Comparison of ENCODE assay signal across 1 cellular context in genomic region chr1:8144318-8144717, GRCh38.
TF ChIP-seq lines count a peak whose summit lies in the region.

No MANE protein-coding gene starts in this region.

TF ChIP-seq in IMR-90, 13 proteins besides CTCF, POLR2A, EP300 and RAD21:
- TF ChIP-seq MXI1 (IDR thresholded peaks at IDR 0.05; ENCODE audit: borderline replicate concordance, low read depth, low read length) (no peak), FOS (IDR thresholded peaks at IDR 0.05; ENCODE audit: low read depth, low read length) (no peak), MAZ (IDR thresholded peaks at IDR 0.05; ENCODE audit: borderline replicate concordance, low read depth, low read length) (no peak), SMC3 (IDR thresholded peaks at IDR 0.05; ENCODE audit: low read depth, low read length) (no peak), ELK1 (IDR thresholded peaks at IDR 0.05; ENCODE audit: borderline replicate concordance, low read depth, low read length) (no peak), USF2 (IDR thresholded peaks at IDR 0.05; ENCODE audit: low read depth, low read length) (no peak)
